ENCODE assay signal across 1 cellular context in the genomic region with DNA sequence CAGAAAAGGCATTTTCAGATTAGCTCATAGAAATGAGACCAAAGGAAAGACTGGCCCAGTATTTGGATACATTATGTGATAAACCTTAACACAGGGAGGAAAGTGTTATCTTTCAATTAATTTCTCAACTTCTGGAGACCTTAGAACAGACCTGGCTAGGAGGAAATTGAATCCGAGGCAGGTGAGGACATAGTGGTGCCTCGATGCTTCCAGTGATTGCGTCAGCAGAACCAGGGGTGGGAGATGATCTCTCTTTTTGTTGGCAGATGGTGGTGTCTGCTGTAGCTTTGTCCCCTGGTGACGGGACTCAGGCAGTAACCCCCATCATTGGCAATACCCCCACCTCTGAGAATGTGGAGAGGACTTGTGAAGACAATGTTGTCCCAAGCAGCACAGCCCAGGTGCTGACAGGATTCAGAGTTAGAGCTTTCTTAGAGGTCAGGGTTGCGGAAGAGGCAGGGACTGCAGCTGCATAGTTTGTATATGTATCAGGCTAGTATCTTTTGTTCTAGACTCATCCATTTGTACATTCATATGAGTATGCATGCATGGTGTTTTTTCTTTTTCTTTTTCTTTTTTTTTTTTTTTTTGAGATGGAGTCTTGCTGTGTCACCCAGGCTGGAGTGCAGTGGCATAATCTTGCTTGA.
TF ChIP-seq lines count a peak whose summit lies in the region.

No MANE protein-coding gene starts in this region.

TF ChIP-seq in IMR-90, 13 proteins besides CTCF, POLR2A, EP300 and RAD21:
- TF ChIP-seq RFX5 (IDR thresholded peaks at IDR 0.05; ENCODE audit: low read depth, low read length) (no peak), MAFK (IDR thresholded peaks at IDR 0.05; ENCODE audit: low read depth, low read length) (no peak), FOS (IDR thresholded peaks at IDR 0.05; ENCODE audit: low read depth, low read length) (no peak), RCOR1 (IDR thresholded peaks at IDR 0.05; ENCODE audit: insufficient replicate concordance, low read length) (no peak), CHD1 (IDR thresholded peaks at IDR 0.05; ENCODE audit: low read depth, low read length) (no peak), NFE2L2 (IDR thresholded peaks at IDR 0.05; ENCODE audit: low read depth, low read length) (no peak), SMC3 (IDR thresholded peaks at IDR 0.05; ENCODE audit: low read depth, low read length) (no peak), CEBPB (IDR thresholded peaks at IDR 0.05; ENCODE audit: low read depth, low read length) (peak; percentile 5; the same call in 1 of the 2 replicates)
- TF ChIP-seq, protein P1, sequence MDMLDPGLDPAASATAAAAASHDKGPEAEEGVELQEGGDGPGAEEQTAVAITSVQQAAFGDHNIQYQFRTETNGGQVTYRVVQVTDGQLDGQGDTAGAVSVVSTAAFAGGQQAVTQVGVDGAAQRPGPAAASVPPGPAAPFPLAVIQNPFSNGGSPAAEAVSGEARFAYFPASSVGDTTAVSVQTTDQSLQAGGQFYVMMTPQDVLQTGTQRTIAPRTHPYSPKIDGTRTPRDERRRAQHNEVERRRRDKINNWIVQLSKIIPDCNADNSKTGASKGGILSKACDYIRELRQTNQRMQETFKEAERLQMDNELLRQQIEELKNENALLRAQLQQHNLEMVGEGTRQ (IDR thresholded peaks at IDR 0.05; ENCODE audit: low read depth, low read length), result no peak
